8 cellular contexts compared by ENCODE assay signal in the genomic region with DNA sequence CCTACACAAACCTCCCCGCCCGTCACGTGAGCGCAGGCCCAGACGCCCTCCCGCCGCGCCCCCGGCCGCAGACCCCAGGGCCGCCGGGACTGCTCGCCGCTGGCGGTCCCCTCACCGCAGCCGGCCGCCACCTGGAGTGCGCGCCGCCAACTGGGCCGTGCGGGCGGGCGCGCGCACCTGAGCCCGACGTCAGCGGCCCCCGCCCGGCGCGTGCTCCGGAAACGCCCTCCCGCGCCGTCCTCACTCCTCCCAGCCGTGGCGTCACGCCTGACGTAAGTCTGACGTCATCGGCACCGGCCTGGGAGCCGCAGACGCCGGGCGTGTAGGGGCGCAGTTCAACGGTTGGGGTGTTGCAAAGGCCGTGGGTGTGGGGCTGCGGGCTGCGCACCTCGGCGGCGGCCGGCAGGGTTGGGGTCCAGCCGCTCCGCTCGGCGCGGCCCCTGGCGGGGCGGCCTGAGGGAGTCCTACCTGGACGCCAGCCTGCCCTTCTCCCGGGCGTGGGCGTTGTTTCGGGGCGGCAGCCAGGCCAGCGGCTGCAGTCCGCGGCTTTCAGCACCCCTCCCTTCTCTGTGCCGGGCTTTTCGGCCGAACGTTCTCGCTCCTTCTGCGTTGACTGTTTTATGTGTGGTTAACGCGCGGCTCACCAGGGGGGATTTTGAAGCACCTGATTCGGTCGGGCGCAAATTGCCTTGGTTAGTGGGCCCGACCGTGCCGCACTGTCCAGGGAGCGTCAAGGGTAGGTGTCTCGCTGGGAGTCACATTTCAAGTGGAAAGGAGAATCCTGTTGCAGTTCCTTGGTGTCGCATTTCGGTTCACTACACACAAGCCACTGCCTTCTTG. TPM values are rescaled to one million over a fixed set of nuclear protein-coding genes. Genes with fewer than 3 reads are reported as not detected.
DNase-seq lines count a peak whose midpoint lies in the region; ATAC-seq and TF ChIP-seq lines count a peak whose summit lies in the region.

TSS of gene JOSD1 (minus strand) at position 155 of the 840 bp plus-strand sequence. CDS start 956 bp downstream, outside the sequence.

- peak; percentile 94 for DNase-seq in Caki2 (ENCODE audit: low read depth)
- peak; percentile 90 for DNase-seq in Jurkat, Clone E6-1 (ENCODE audit: low read depth, low spot score)
- DNase-seq in activated T-cell treated with anti-CD3 and anti-CD28 coated beads, Interleukin-2, amount 50 U/mL, for 4 hours: peak; percentile 99
- DNase-seq in erythroblast (lab: John Stamatoyannopoulos, UW): peak; percentile 98 to 99
- peak; percentile 94 to 96 for DNase-seq in stimulated activated CD8-positive, alpha-beta memory T cell treated with anti-CD3 and anti-CD28 coated beads, Interleukin-4, amount 100 ng/mL, for 4 hours (ENCODE audit: low read depth in 2 of 2, low spot score in 1 of 2)

- H3K27me3 Mint-ChIP-seq in activated T-cell treated with anti-CD3 and anti-CD28 coated beads, Interleukin-2, amount 50 U/mL, for 4 hours (ENCODE audit: low read depth): no peaks in the 10 kb centered on the region

- H3K9me3 Mint-ChIP-seq in activated T-cell treated with anti-CD3 and anti-CD28 coated beads, Interleukin-2, amount 50 U/mL, for 4 hours: no peaks in the 10 kb centered on the region

- peak; percentile 32 for ATAC-seq in GM21515 (IDR thresholded peaks at IDR 0.05; ENCODE audit: unreplicated experiment)
- ATAC-seq in activated T-cell treated with anti-CD3 and anti-CD28 coated beads, Interleukin-2, amount 50 U/mL, for 4 hours: peak; percentile 42 to 46

- H3K27me3 ChIP-seq in mucosa of rectum (ENCODE audit: control insufficient read depth in 2 of 2, insufficient read depth in 2 of 2, low read length in 2 of 2): no peaks in the 10 kb centered on the region

- peaks cover 13% of the 10 kb centered on the region for H3K36me3 Mint-ChIP-seq in activated T-cell treated with anti-CD3 and anti-CD28 coated beads, Interleukin-2, amount 50 U/mL, for 4 hours (ENCODE audit: insufficient read depth)

- peak within 1 kb of the TSS; percentile 96 to 99 for H3K9ac ChIP-seq in mucosa of rectum (ENCODE audit: low read depth in 1 of 2, low read length in 2 of 2)

- H3K4me1 Mint-ChIP-seq in activated T-cell treated with anti-CD3 and anti-CD28 coated beads, Interleukin-2, amount 50 U/mL, for 4 hours (ENCODE audit: low read depth): peaks cover 61% of the 10 kb centered on the region

- TF ChIP-seq POLR2A in erythroblast (IDR thresholded peaks at IDR 0.05; ENCODE audit: low read length): peak; percentile 99

- H3K36me3 ChIP-seq in mucosa of rectum (ENCODE audit: control insufficient read depth in 2 of 2, insufficient read depth in 2 of 2, low read length in 2 of 2): peaks cover 0 to 2% of the 10 kb centered on the region in 2 donors

- peak within 1 kb of the TSS; percentile 89 for H3K4me3 Mint-ChIP-seq in activated T-cell treated with anti-CD3 and anti-CD28 coated beads, Interleukin-2, amount 50 U/mL, for 4 hours

- peak within 1 kb of the TSS; percentile 75 for H3K4me3 ChIP-seq in Jurkat, Clone E6-1 (ENCODE audit: low read length)
- H3K4me3 ChIP-seq in mucosa of rectum (ENCODE audit: low read length in 2 of 2): peak within 1 kb of the TSS; percentile 83 to 87

- peak within 1 kb of the TSS; percentile 98 to 99 for H3K27ac ChIP-seq in mucosa of rectum (ENCODE audit: low read depth in 2 of 2, low read length in 2 of 2)

- no peaks in the 10 kb centered on the region for H3K9me3 ChIP-seq in mucosa of rectum (ENCODE audit: control insufficient read depth in 2 of 2, low read length in 2 of 2)

- in situ Hi-C loops in Caki2 (cut with HindIII; ENCODE audit: low pct_unique_long_range_greater_than_20kb, low sequenced_read_pairs): no loop called here

- peaks cover 44 to 47% of the 10 kb centered on the region in 2 donors for H3K4me1 ChIP-seq in mucosa of rectum (ENCODE audit: control insufficient read depth in 2 of 2, insufficient read depth in 2 of 2, low read length in 2 of 2)

TF ChIP-seq in PFSK-1, 5 proteins besides CTCF, POLR2A, EP300 and RAD21:
- no peak for TF ChIP-seq SIN3A (IDR thresholded peaks at IDR 0.05; ENCODE audit: borderline replicate concordance, insufficient read depth, low read length)
- peak; percentile 89 for TF ChIP-seq POLR2AphosphoS5 (IDR thresholded peaks at IDR 0.05; ENCODE audit: low read depth, low read length)
- TF ChIP-seq, protein P1, sequence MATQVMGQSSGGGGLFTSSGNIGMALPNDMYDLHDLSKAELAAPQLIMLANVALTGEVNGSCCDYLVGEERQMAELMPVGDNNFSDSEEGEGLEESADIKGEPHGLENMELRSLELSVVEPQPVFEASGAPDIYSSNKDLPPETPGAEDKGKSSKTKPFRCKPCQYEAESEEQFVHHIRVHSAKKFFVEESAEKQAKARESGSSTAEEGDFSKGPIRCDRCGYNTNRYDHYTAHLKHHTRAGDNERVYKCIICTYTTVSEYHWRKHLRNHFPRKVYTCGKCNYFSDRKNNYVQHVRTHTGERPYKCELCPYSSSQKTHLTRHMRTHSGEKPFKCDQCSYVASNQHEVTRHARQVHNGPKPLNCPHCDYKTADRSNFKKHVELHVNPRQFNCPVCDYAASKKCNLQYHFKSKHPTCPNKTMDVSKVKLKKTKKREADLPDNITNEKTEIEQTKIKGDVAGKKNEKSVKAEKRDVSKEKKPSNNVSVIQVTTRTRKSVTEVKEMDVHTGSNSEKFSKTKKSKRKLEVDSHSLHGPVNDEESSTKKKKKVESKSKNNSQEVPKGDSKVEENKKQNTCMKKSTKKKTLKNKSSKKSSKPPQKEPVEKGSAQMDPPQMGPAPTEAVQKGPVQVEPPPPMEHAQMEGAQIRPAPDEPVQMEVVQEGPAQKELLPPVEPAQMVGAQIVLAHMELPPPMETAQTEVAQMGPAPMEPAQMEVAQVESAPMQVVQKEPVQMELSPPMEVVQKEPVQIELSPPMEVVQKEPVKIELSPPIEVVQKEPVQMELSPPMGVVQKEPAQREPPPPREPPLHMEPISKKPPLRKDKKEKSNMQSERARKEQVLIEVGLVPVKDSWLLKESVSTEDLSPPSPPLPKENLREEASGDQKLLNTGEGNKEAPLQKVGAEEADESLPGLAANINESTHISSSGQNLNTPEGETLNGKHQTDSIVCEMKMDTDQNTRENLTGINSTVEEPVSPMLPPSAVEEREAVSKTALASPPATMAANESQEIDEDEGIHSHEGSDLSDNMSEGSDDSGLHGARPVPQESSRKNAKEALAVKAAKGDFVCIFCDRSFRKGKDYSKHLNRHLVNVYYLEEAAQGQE (IDR thresholded peaks at IDR 0.05; ENCODE audit: insufficient read depth in 1 of 2, low read depth in 2 of 2, low read length in 2 of 2): 0 out of 4 replicates have a peak, but pooled peaks of 1 of the 2 experiments have one; percentile 2
- TF ChIP-seq TAF1 (IDR thresholded peaks at IDR 0.05; ENCODE audit: borderline replicate concordance, insufficient read depth, low read length): peak; percentile 63; the same call in 1 of the 2 replicates
- TF ChIP-seq FOXP2 (optimal IDR thresholded peaks at IDR 0.05; ENCODE audit: borderline replicate concordance, extremely low read depth, extremely low read length, insufficient read depth): peak; percentile 95
TF ChIP-seq in PFSK-1: peak in this region for 4.

RNA-seq across cellular contexts. Expression of gene JOSD1, which starts in this region (rescaled TPM):
- total RNA-seq in Caki2 (2014; rRNA removed; shearing (Covaris generic); ENCODE audit: low replicate concordance): 88.1 and 113 TPM in 2 replicates
- polyA plus RNA-seq in Jurkat, Clone E6-1 (2012; ENCODE audit: insufficient read depth, insufficient read length): 42.9 TPM
- polyA plus RNA-seq in PFSK-1 (2012; ENCODE audit: insufficient read length, low read depth): 65.4 TPM
- total RNA-seq in activated T-cell treated with anti-CD3 and anti-CD28 coated beads, Interleukin-2, amount 50 U/mL, for 4 hours: 10 to 100 TPM; 65.3 to 76.0 (median 72.8) TPM

Comparison
In these comparisons a context has a peak if more than half of its experiments do, and no peak if none do; other contexts are left out.
1. Peak in every context shown above with its lines: DNase-seq, ATAC-seq, H3K4me3 ChIP-seq and H3K27ac ChIP-seq.